8 cellular contexts compared by ENCODE assay signal in the genomic region with DNA sequence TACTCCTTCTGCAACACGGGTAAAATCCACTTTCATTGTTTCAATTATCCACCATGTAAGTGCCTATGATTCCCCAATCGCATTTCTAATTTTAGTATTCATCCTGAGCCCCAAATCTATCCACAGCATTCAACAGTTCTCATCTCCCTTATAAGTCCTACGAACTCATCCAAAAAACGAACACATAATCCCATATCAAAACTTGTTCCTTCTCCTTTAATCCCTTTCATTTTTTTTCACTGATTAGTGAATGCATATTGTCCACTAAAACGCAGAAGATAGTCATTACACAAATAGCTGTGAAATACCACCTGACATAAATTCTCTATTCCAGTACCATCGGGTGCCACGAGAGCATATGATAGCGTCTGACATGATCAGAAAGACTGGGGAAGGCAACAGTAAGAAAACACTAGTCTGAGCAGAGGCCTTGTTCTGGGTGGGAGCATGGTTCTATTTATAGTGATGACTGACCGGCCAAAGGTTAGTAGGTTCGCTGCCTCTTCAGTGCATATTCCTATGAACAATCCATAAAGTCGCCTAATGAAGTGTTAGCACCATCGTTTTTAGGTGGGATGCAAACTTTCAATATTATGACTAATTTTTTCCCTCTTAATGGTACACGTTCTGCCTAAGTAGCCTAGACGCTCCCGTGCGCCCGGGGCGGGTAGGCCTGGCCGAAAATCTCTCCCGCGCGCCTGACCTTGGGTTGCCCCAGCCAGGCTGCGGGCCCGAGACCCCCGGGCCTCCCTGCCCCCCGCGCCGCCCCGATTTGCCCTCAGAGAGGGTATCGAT. TPM values are rescaled to one million over a fixed set of nuclear protein-coding genes. Genes with fewer than 3 reads are reported as not detected.
A peak's percentile ranks its signal among the peaks of the same experiment; 100 is the strongest.
DNase-seq lines count a peak whose midpoint lies in the region; ATAC-seq and TF ChIP-seq lines count a peak whose summit lies in the region.

No MANE protein-coding gene starts in this region.

- peak overlapping the region; percentile 93 to 100 (median 99) for H3K27ac ChIP-seq in heart left ventricle
- H3K27ac ChIP-seq in psoas muscle = peak overlapping the region; percentile 97

- intact Hi-C loops in heart left ventricle (cut with DNase I) (loop anchor here in 4 of 10 donors (5.0 to 10.0 kb wide), 2 partner anchors 47 to 129 kb away; partner anchors contain the start of gene MRPL39 (in 3 of the 4)), psoas muscle (cut with DNase I) (loop anchor here in 1 of 2 donors (5.0 kb wide), 1 partner anchor 127 kb away; the partner anchor contains the start of gene MRPL39)

- H3K27me3 ChIP-seq in heart left ventricle (no peaks in the 10 kb centered on the region), psoas muscle (ENCODE audit: insufficient read depth in 3 of 3, low read length in 2 of 3) (no peaks in the 10 kb centered on the region)

- no peak for TF ChIP-seq CTCF in heart left ventricle (IDR thresholded peaks at IDR 0.05)
- TF ChIP-seq CTCF in psoas muscle (IDR thresholded peaks at IDR 0.05) = no peak

- 1 to 2% (median 2%) methylated on average over 18 to 30 of the region's 30 CpGs for WGBS in heart left ventricle, 4 donors
- 2% methylated on average over 30 of the region's 30 CpGs for WGBS in psoas muscle, 3 donors

- TF ChIP-seq POLR2A in heart left ventricle (IDR thresholded peaks at IDR 0.05) = no peak

- H3K9me3 ChIP-seq in heart left ventricle (no peaks in the 10 kb centered on the region), psoas muscle (no peaks in the 10 kb centered on the region)

- no peaks in the 10 kb centered on the region for H3K27me3 Mint-ChIP-seq in activated naive CD8-positive, alpha-beta T cell treated with anti-CD3 and anti-CD28 coated beads, Interleukin-2, amount 10 ng/mL, durations not matched to agents 7 days and 5 days

- H3K4me3 ChIP-seq in heart left ventricle (peak overlapping the region; percentile 69 to 98 (median 92)), psoas muscle (peak overlapping the region; percentile 93)

- peaks cover 6 to 72% (median 59%) of the 10 kb centered on the region in 12 donors for H3K4me1 ChIP-seq in heart left ventricle
- H3K4me1 ChIP-seq in psoas muscle = peaks cover 57% of the 10 kb centered on the region

- POLR2A ChIA-PET in activated naive CD8-positive, alpha-beta T cell treated with anti-CD3 and anti-CD28 coated beads, Interleukin-2, amount 10 ng/mL, durations not matched to agents 7 days and 5 days (lab: Charles Lee) = interaction anchor here (0.9 to 1.5 kb wide), 9 partner anchors 13 to 435 kb away, joined by 3 to 13 read pairs (median 3); no protein-coding TSS in a partner anchor

- H3K27ac Mint-ChIP-seq in activated naive CD8-positive, alpha-beta T cell treated with anti-CD3 and anti-CD28 coated beads, Interleukin-2, amount 10 ng/mL, durations not matched to agents 7 days and 5 days = peak overlapping the region; percentile 100

- DNase-seq in activated CD4-positive, alpha-beta T cell treated with anti-CD3 and anti-CD28 coated beads for 24 hours (ENCODE audit: low read depth in 2 of 2) = peak; percentile 20 to 23
- DNase-seq in activated CD4-positive, alpha-beta T cell treated with anti-CD3 and anti-CD28 coated beads for 1 hour = no peak
- DNase-seq in NCI-H69 (lab: John Stamatoyannopoulos, UW) = peak; percentile 48
- no peak for DNase-seq in activated naive CD8-positive, alpha-beta T cell treated with anti-CD3 and anti-CD28 coated beads, Interleukin-2, amount 10 ng/mL, durations not matched to agents 7 days and 5 days
- DNase-seq in heart left ventricle = peak in 3 of 5 donors; percentile 30 to 52 (median 41)
- no peak for DNase-seq in psoas muscle
- no peak for DNase-seq in NCI-H226

- ATAC-seq in HG02678 (IDR thresholded peaks at IDR 0.05; ENCODE audit: unreplicated experiment) (peak; percentile 4), heart left ventricle (peak in 3 of 4 donors; percentile 10 to 50 (median 31)), psoas muscle (peak; percentile 54 to 72 (median 62))
- no peak for ATAC-seq in activated naive CD8-positive, alpha-beta T cell treated with anti-CD3 and anti-CD28 coated beads, Interleukin-2, amount 10 ng/mL, durations not matched to agents 7 days and 5 days (ENCODE audit: low read depth)

- peaks cover 4% of the 10 kb centered on the region for H3K36me3 Mint-ChIP-seq in activated naive CD8-positive, alpha-beta T cell treated with anti-CD3 and anti-CD28 coated beads, Interleukin-2, amount 10 ng/mL, durations not matched to agents 7 days and 5 days

- no peaks in the 10 kb centered on the region for H3K9me3 Mint-ChIP-seq in activated naive CD8-positive, alpha-beta T cell treated with anti-CD3 and anti-CD28 coated beads, Interleukin-2, amount 10 ng/mL, durations not matched to agents 7 days and 5 days

- peaks cover 25% of the 10 kb centered on the region for H3K4me1 Mint-ChIP-seq in activated naive CD8-positive, alpha-beta T cell treated with anti-CD3 and anti-CD28 coated beads, Interleukin-2, amount 10 ng/mL, durations not matched to agents 7 days and 5 days

- peak overlapping the region; percentile 100 for H3K4me3 Mint-ChIP-seq in activated naive CD8-positive, alpha-beta T cell treated with anti-CD3 and anti-CD28 coated beads, Interleukin-2, amount 10 ng/mL, durations not matched to agents 7 days and 5 days

- peaks cover 0 to 22% (median 12%) of the 10 kb centered on the region in 9 donors for H3K36me3 ChIP-seq in heart left ventricle
- peaks cover 0 to 7% of the 10 kb centered on the region in 2 donors for H3K36me3 ChIP-seq in psoas muscle (ENCODE audit: insufficient read depth in 1 of 2, low read depth in 1 of 2)

RNA-seq across cellular contexts. Expression of gene ATP5PF, which starts 0.6 kb away (rescaled TPM):
- 100 to 1,000 TPM; 106 to 110 TPM for total RNA-seq in activated naive CD8-positive, alpha-beta T cell treated with anti-CD3 and anti-CD28 coated beads, Interleukin-2, amount 10 ng/mL, durations not matched to agents 7 days and 5 days
- 100 to 1,000 TPM; 479 to 989 (median 653) TPM for total RNA-seq in heart left ventricle
- polyA plus RNA-seq in heart left ventricle = 1,000 to 10,000 TPM in 1 of 2 donors, 100 to 1,000 TPM in 1; 719 to 1,745 TPM
- total RNA-seq in psoas muscle = 100 to 1,000 TPM; 355 to 424 (median 366) TPM
- polyA plus RNA-seq in psoas muscle = 1,000 to 10,000 TPM in 2 of 3 donors, 100 to 1,000 TPM in 1; 699 to 1,142 (median 1,010) TPM

RNA-seq across cellular contexts. Expression of gene GABPA, which starts 0.7 kb away (rescaled TPM):
- 10 to 100 TPM; 25.3 to 27.4 TPM for total RNA-seq in activated naive CD8-positive, alpha-beta T cell treated with anti-CD3 and anti-CD28 coated beads, Interleukin-2, amount 10 ng/mL, durations not matched to agents 7 days and 5 days
- total RNA-seq in heart left ventricle (10 to 100 TPM in 8 of 9 donors, 1 to 10 TPM in 1; 9.0 to 20.6 (median 15.6) TPM), psoas muscle (10 to 100 TPM; 12.1 to 22.3 (median 16.4) TPM)
- polyA plus RNA-seq in heart left ventricle (1 to 10 TPM; 6.1 to 7.2 TPM), psoas muscle (10 to 100 TPM in 1 of 3 donors, 1 to 10 TPM in 2; 5.7 to 16.9 (median 6.1) TPM)

Comparison
In these comparisons a context has a peak if more than half of its experiments do, and no peak if none do; other contexts are left out.
1. DNase-seq: peak in activated CD4-positive, alpha-beta T cell treated with anti-CD3 and anti-CD28 coated beads for 24 hours (2 of 2), NCI-H69 (single experiment) and heart left ventricle (3 of 5); none in activated CD4-positive, alpha-beta T cell treated with anti-CD3 and anti-CD28 coated beads for 1 hour (single experiment), activated naive CD8-positive, alpha-beta T cell treated with anti-CD3 and anti-CD28 coated beads, Interleukin-2, amount 10 ng/mL, durations not matched to agents 7 days and 5 days (single experiment), psoas muscle (0 of 2) and NCI-H226 (single experiment).